1 cellular context compared by ENCODE assay signal in the genomic region with DNA sequence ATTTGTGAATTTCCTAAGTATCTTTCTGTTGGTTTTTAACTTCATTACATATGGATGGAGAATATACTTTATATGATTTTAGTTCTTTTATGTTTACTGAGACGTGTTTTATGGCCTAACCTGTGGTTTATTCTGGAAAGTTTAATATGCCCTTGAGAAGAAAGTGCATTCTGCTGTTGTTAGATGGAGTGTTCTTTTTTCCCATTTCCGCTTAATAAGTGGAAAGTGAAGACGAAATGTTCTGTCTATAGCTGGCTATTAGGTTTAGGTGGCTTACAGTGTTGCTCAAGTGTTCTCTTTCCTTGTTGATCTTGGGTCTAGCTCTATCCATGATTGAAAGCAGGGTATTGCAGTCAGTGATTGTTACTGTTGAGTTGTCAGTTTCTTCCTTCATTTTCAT.
TF ChIP-seq lines count a peak whose summit lies in the region.

No MANE protein-coding gene starts in this region.

TF ChIP-seq in HEK293T, 16 proteins besides CTCF, POLR2A, EP300 and RAD21:
- TF ChIP-seq SP1 (IDR thresholded peaks at IDR 0.05) (no peak), FOXM1 (IDR thresholded peaks at IDR 0.05; ENCODE audit: borderline replicate concordance) (no peak), TARDBP (IDR thresholded peaks at IDR 0.05) (no peak), HDGF (IDR thresholded peaks at IDR 0.05; ENCODE audit: borderline replicate concordance) (no peak), FOXK2 (IDR thresholded peaks at IDR 0.05) (no peak), ZNF384 (IDR thresholded peaks at IDR 0.05) (no peak), CTBP1 (IDR thresholded peaks at IDR 0.05; ENCODE audit: borderline replicate concordance) (no peak), SUZ12 (IDR thresholded peaks at IDR 0.05) (no peak), L3MBTL2 (conservative IDR thresholded peaks at IDR 0.05) (no peak), FOXA1 (IDR thresholded peaks at IDR 0.05) (no peak), BHLHE40 (IDR thresholded peaks at IDR 0.05; ENCODE audit: borderline replicate concordance) (no peak), LEF1 (IDR thresholded peaks at IDR 0.05; ENCODE audit: borderline replicate concordance) (no peak), ELF4 (IDR thresholded peaks at IDR 0.05) (no peak), ARNT (IDR thresholded peaks at IDR 0.05) (no peak)
- TF ChIP-seq, protein P1, sequence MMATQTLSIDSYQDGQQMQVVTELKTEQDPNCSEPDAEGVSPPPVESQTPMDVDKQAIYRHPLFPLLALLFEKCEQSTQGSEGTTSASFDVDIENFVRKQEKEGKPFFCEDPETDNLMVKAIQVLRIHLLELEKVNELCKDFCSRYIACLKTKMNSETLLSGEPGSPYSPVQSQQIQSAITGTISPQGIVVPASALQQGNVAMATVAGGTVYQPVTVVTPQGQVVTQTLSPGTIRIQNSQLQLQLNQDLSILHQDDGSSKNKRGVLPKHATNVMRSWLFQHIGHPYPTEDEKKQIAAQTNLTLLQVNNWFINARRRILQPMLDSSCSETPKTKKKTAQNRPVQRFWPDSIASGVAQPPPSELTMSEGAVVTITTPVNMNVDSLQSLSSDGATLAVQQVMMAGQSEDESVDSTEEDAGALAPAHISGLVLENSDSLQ (IDR thresholded peaks at IDR 0.05), result no peak
